11 cellular contexts compared by ENCODE assay signal in genomic region chr2:177207101-177207500, GRCh38. TPM values are rescaled to one million over a fixed set of nuclear protein-coding genes. Genes with fewer than 3 reads are reported as not detected.
DNase-seq lines count a peak whose midpoint lies in the region; ATAC-seq and TF ChIP-seq lines count a peak whose summit lies in the region.
"Had no signal": no experiment of that assay in that cellular context is flagged by ENCODE, and none has a peak within 500 bp of the region (broad histone marks: within the 10 kb centered on the region; RNA-seq: fewer than 3 reads in every experiment).

No MANE protein-coding gene starts in this region.

- TF ChIP-seq CTCF in WERI-Rb-1 (IDR thresholded peaks at IDR 0.05; ENCODE audit: low read depth, low read length), result no peak
- TF ChIP-seq CTCF in brain microvascular endothelial cell (IDR thresholded peaks at IDR 0.05; ENCODE audit: low read depth, low read length, missing control alignments), result no peak

- H3K27ac ChIP-seq in WERI-Rb-1, result no peak overlapping the region; the same call in 1 of the 2 replicates
- H3K27ac ChIP-seq in brain microvascular endothelial cell, result no peak overlapping the region

- intact Hi-C loops in left ventricle myocardium superior (cut with micrococcal nuclease), result no loop called here
- intact Hi-C loops in Right ventricle myocardium inferior (cut with DNase I), result no loop called here

- no peak overlapping the region for H3K4me3 ChIP-seq in WERI-Rb-1 (ENCODE audit: low read depth, low read length)
- no peak overlapping the region for H3K4me3 ChIP-seq in brain microvascular endothelial cell (ENCODE audit: low read depth, low read length)

- H3K9me3 ChIP-seq in WERI-Rb-1 (ENCODE audit: severe bottlenecking), result no peaks in the 10 kb centered on the region

- in situ Hi-C loops in brain microvascular endothelial cell (cut with HindIII; ENCODE audit: low pct_ligation_motif_present, low sequenced_read_pairs), result no loop called here

- no peak for DNase-seq in left ventricle myocardium superior
- DNase-seq in Right ventricle myocardium inferior (ENCODE audit: missing footprints), result no peak
- DNase-seq in WERI-Rb-1, result no peak
- DNase-seq in retina, result no peak
- no peak for DNase-seq in brain microvascular endothelial cell
- DNase-seq: naive B cell; stimulated activated CD4-positive, alpha-beta T cell treated with anti-CD3 and anti-CD28 coated beads, Interleukin-12 subunit alpha, Interleukin-12 subunit beta, amount 100 ng/mL, for 4 hours; stimulated activated naive CD4-positive, alpha-beta T cell treated with Interleukin-2 at 50 U/mL for 16 hours had no signal

- H3K36me3 ChIP-seq in WERI-Rb-1 (no peaks in the 10 kb centered on the region), brain microvascular endothelial cell (replicated peaks) (no peaks in the 10 kb centered on the region)

- ATAC-seq in left ventricle myocardium superior (peak; percentile 33), Right ventricle myocardium inferior (no peak), GM21786 (IDR thresholded peaks at IDR 0.05; ENCODE audit: unreplicated experiment) (peak; percentile 91), HG03354 (IDR thresholded peaks at IDR 0.05; ENCODE audit: poor library complexity, severe bottlenecking, unreplicated experiment) (peak; percentile 68), HG02970 (IDR thresholded peaks at IDR 0.05; ENCODE audit: low FRiP score, unreplicated experiment) (no peak)

- H3K27me3 ChIP-seq in WERI-Rb-1 (ENCODE audit: insufficient read depth, low read depth, severe bottlenecking) (no peaks in the 10 kb centered on the region), brain microvascular endothelial cell (replicated peaks) (no peaks in the 10 kb centered on the region)

RNA-seq across cellular contexts. Expression of gene HNRNPA3, which starts 5.5 kb away (rescaled TPM):
- total RNA-seq in left ventricle myocardium superior (70.4 TPM), Right ventricle myocardium inferior (66.6 TPM)

RNA-seq across cellular contexts. Expression of gene NFE2L2, which starts 57.4 kb away (rescaled TPM):
- 50.6 TPM for total RNA-seq in left ventricle myocardium superior
- 53.4 TPM for total RNA-seq in Right ventricle myocardium inferior

Comparison
In these comparisons a context has a peak if more than half of its experiments do, and no peak if none do; other contexts are left out.
1. ATAC-seq: peak in left ventricle myocardium superior (single experiment), GM21786 (single experiment) and HG03354 (single experiment); none in Right ventricle myocardium inferior (single experiment) and HG02970 (single experiment).